ENCODE assay signal across 8 cellular contexts in genomic region chr6:17600527-17601388, GRCh38. TPM values are rescaled to one million over a fixed set of nuclear protein-coding genes. Genes with fewer than 3 reads are reported as not detected.
DNase-seq lines count a peak whose midpoint lies in the region; ATAC-seq, FAIRE-seq and TF ChIP-seq lines count a peak whose summit lies in the region.

No MANE protein-coding gene starts in this region.

- H3K4me3 ChIP-seq in RWPE2 (ENCODE audit: severe bottlenecking) (peak overlapping the region; percentile 90), pancreas (peak overlapping the region; percentile 38 to 85 (median 76))

- 0 to 1% methylated on average over 55 to 77 of the region's 77 CpGs for WGBS in pancreas, 2 donors

- H3K4me1 ChIP-seq in RWPE2 (ENCODE audit: insufficient read depth, poor library complexity, severe bottlenecking) = peaks cover 7% of the 10 kb centered on the region
- H3K4me1 ChIP-seq in pancreas = peaks cover 0 to 16% (median 16%) of the 10 kb centered on the region in 3 donors

- no peaks in the 10 kb centered on the region for H3K9me3 Mint-ChIP-seq in activated naive CD4-positive, alpha-beta T cell treated with anti-CD3 and anti-CD28 coated beads, Interleukin-2, amount 50 U/mL, for 24 hours

- ATAC-seq in HG03342 (IDR thresholded peaks at IDR 0.05; ENCODE audit: unreplicated experiment) (peak; percentile 47), RWPE2 (ENCODE audit: low read depth) (peak; percentile 63), Right ventricle myocardium superior (ENCODE audit: poor library complexity) (peak; percentile 76), pancreas (peak; percentile 57 to 70 (median 62))

- H3K27me3 ChIP-seq in RWPE2 (ENCODE audit: insufficient read depth, poor library complexity, severe bottlenecking) = no peaks in the 10 kb centered on the region
- no peaks in the 10 kb centered on the region for H3K27me3 ChIP-seq in pancreas

- H3K27ac Mint-ChIP-seq in activated naive CD4-positive, alpha-beta T cell treated with anti-CD3 and anti-CD28 coated beads, Interleukin-2, amount 50 U/mL, for 24 hours = peak overlapping the region; percentile 68

- H3K4me1 Mint-ChIP-seq in activated naive CD4-positive, alpha-beta T cell treated with anti-CD3 and anti-CD28 coated beads, Interleukin-2, amount 50 U/mL, for 24 hours = peaks cover 42% of the 10 kb centered on the region

- peak overlapping the region; percentile 30 for H3K27ac ChIP-seq in RWPE2 (ENCODE audit: poor library complexity, severe bottlenecking)
- H3K27ac ChIP-seq in pancreas = peak overlapping the region; percentile 92 to 99 (median 96)

- no peaks in the 10 kb centered on the region for H3K9me3 ChIP-seq in RWPE2 (ENCODE audit: severe bottlenecking)
- H3K9me3 ChIP-seq in pancreas = no peaks in the 10 kb centered on the region

- peaks cover 6% of the 10 kb centered on the region for H3K36me3 Mint-ChIP-seq in activated naive CD4-positive, alpha-beta T cell treated with anti-CD3 and anti-CD28 coated beads, Interleukin-2, amount 50 U/mL, for 24 hours

- H3K36me3 ChIP-seq in RWPE2 (ENCODE audit: low read depth) (peaks cover 14% of the 10 kb centered on the region), pancreas (peaks cover 0 to 12% (median 0%) of the 10 kb centered on the region in 3 donors)

- no peaks in the 10 kb centered on the region for H3K27me3 Mint-ChIP-seq in activated naive CD4-positive, alpha-beta T cell treated with anti-CD3 and anti-CD28 coated beads, Interleukin-2, amount 50 U/mL, for 24 hours

- DNase-seq in C1 segment of cervical spinal cord (lab: John Stamatoyannopoulos, UW) (peak in 10 of 14 donors; percentile 47 to 71 (median 60)), GM19240 (ENCODE audit: insufficient read length, low spot score) (peak; percentile 1), RWPE2 (ENCODE audit: low spot score) (peak; percentile 65), Right ventricle myocardium superior (peak; percentile 74), pancreas (peak; percentile 53 to 87 (median 70)), NCI-H2196 treated with DMSO at 0.1 percent for 48 hours (lab: John Stamatoyannopoulos, UW; ENCODE audit: unreplicated experiment) (no peak)

- intact Hi-C loops in Right ventricle myocardium superior (cut with DNase I) = loop anchor here (10.0 kb wide), 1 partner anchor 104 kb away; the partner anchor contains the start of gene NUP153
- intact Hi-C loops in pancreas (cut with DNase I) = no loop called here

- TF ChIP-seq CTCF in RWPE2 (IDR thresholded peaks at IDR 0.05; ENCODE audit: poor library complexity, severe bottlenecking) (no peak), pancreas (IDR thresholded peaks at IDR 0.05) (no peak)

- H3K4me3 Mint-ChIP-seq in activated naive CD4-positive, alpha-beta T cell treated with anti-CD3 and anti-CD28 coated beads, Interleukin-2, amount 50 U/mL, for 24 hours = peak overlapping the region; percentile 94

- no peak for FAIRE-seq in pancreas (lab: Jason Lieb, UNC)

RNA-seq across cellular contexts. Expression of gene FAM8A1, which starts 0.7 kb away (rescaled TPM):
- total RNA-seq in Right ventricle myocardium superior (16.7 TPM), pancreas (10 to 100 TPM in 5 of 6 donors, 1 to 10 TPM in 1; 9.8 to 15.9 (median 12.0) TPM)
- 10 to 100 TPM in 1 of 2 donors, 1 to 10 TPM in 1; 4.7 to 11.4 TPM for polyA plus RNA-seq in pancreas
